17 cellular contexts compared by ENCODE assay signal in genomic region chr1:244439391-244440032, GRCh38. TPM values are rescaled to one million over a fixed set of nuclear protein-coding genes. Genes with fewer than 3 reads are reported as not detected.
DNase-seq lines count a peak whose midpoint lies in the region; TF ChIP-seq lines count a peak whose summit lies in the region.
"Had no signal": no experiment of that assay in that cellular context is flagged by ENCODE, and none has a peak within 500 bp of the region (broad histone marks: within the 10 kb centered on the region; RNA-seq: fewer than 3 reads in every experiment).

No MANE protein-coding gene starts in this region.

- peak; percentile 26 for DNase-seq in NCI-H146 (lab: John Stamatoyannopoulos, UW)
- DNase-seq in NCI-H146 treated with DMSO at 0.1 percent for 48 hours (lab: John Stamatoyannopoulos, UW; ENCODE audit: unreplicated experiment): no peak
- peak; percentile 70 for DNase-seq in NCI-H69 (lab: John Stamatoyannopoulos, UW)
- peak; percentile 44 to 64 for DNase-seq in erythroblast (lab: John Stamatoyannopoulos, UW)
- DNase-seq in osteoblast (ENCODE audit: insufficient read length, low spot score, missing footprints): no peak
- no peak for DNase-seq in stimulated activated CD4-positive, alpha-beta T cell treated with anti-CD3 and anti-CD28 coated beads, Interleukin-12 subunit alpha, Interleukin-12 subunit beta, amount 100 ng/mL, for 4 hours
- DNase-seq in SIG-M5 (lab: John Stamatoyannopoulos, UW): no peak
- DNase-seq: activated B cell treated with CpG ODN at 0.5 μM for 24 hours; activated CD8-positive, alpha-beta memory T cell treated with anti-CD3 and anti-CD28 coated beads, Interleukin-2, amount 10 ng/mL, durations not matched to agents 7 days and 5 days; activated naive CD8-positive, alpha-beta T cell treated with anti-CD3 and anti-CD28 coated beads, Interleukin-2, amount 10 ng/mL, durations not matched to agents 7 days and 5 days; caudate nucleus; heart left ventricle; NCI-H2107; NK-92 treated with Interleukin-12 subunit alpha and Interleukin-12 subunit beta, amount 100 ng/mL, for 24 hours had no signal

- H3K27me3 ChIP-seq in neutrophil (no peaks in the 10 kb centered on the region), osteoblast (ENCODE audit: insufficient read depth, low read length) (no peaks in the 10 kb centered on the region)
- H3K27me3 ChIP-seq: heart left ventricle had no signal

- peaks cover 69% of the 10 kb centered on the region for H3K79me2 ChIP-seq in osteoblast (ENCODE audit: insufficient read depth, low read length)

- H3K4me3 ChIP-seq in neutrophil (ENCODE audit: low read depth in 1 of 2, low read length in 1 of 2) (no peak overlapping the region), osteoblast (ENCODE audit: insufficient read depth, low read length) (no peak overlapping the region)
- H3K4me3 ChIP-seq: heart left ventricle had no signal

- H4K20me1 ChIP-seq in osteoblast (ENCODE audit: insufficient read depth, low read length): no peaks in the 10 kb centered on the region

- TF ChIP-seq CTCF in neutrophil (IDR thresholded peaks at IDR 0.05): no peak
- TF ChIP-seq CTCF in osteoblast (IDR thresholded peaks at IDR 0.05; ENCODE audit: extremely low read depth, low read depth, low read length): no peak

- H3K9me3 ChIP-seq in neutrophil (no peaks in the 10 kb centered on the region), osteoblast (ENCODE audit: low read depth, low read length) (no peaks in the 10 kb centered on the region)
- H3K9me3 ChIP-seq: heart left ventricle had no signal

- H3K36me3 ChIP-seq in neutrophil (peaks cover 18% of the 10 kb centered on the region), osteoblast (ENCODE audit: insufficient read depth, low read length) (no peaks in the 10 kb centered on the region)

- peaks cover 7 to 24% of the 10 kb centered on the region in 2 experiments for H3K4me1 ChIP-seq in neutrophil (ENCODE audit: control insufficient read depth in 1 of 2, insufficient read depth in 1 of 2, low read depth in 1 of 2, low read length in 1 of 2)
- H3K4me1 ChIP-seq in osteoblast (ENCODE audit: insufficient read depth, low read length): peaks cover 31% of the 10 kb centered on the region

- no peak overlapping the region for H3K4me2 ChIP-seq in osteoblast (ENCODE audit: insufficient read depth, low read length)

- H2AFZ ChIP-seq in osteoblast (ENCODE audit: low read length): no peak overlapping the region

- H3K27ac ChIP-seq in neutrophil (peak overlapping the region; percentile 65), osteoblast (ENCODE audit: low read depth, low read length) (no peak overlapping the region)
- H3K27ac ChIP-seq: epithelial cell of prostate, heart left ventricle had no signal

- TF ChIP-seq POLR2A in erythroblast (IDR thresholded peaks at IDR 0.05; ENCODE audit: low read length): no peak

RNA-seq across cellular contexts. Expression of gene ADSS2, which starts 12.2 kb away (rescaled TPM):
- 52.8 and 56.6 TPM in 2 replicates for total RNA-seq in osteoblast

RNA-seq across cellular contexts. Expression of gene CATSPERE, which starts 21.6 kb away (rescaled TPM):
- total RNA-seq in osteoblast: 1.4 and 1.8 TPM in 2 replicates
- total RNA-seq: H4 had no signal

Comparison
In these comparisons a context has a peak if more than half of its experiments do, and no peak if none do; other contexts are left out.
1. DNase-seq: peak in NCI-H146 (single experiment), NCI-H69 (single experiment) and erythroblast (2 of 2); none in NCI-H146 treated with DMSO at 0.1 percent for 48 hours (single experiment), osteoblast (single experiment), stimulated activated CD4-positive, alpha-beta T cell treated with anti-CD3 and anti-CD28 coated beads, Interleukin-12 subunit alpha, Interleukin-12 subunit beta, amount 100 ng/mL, for 4 hours (single experiment) and SIG-M5 (single experiment).